Comparison of ENCODE assay signal across 15 cellular contexts in genomic region chr19:19452241-19453128, GRCh38. TPM values are rescaled to one million over a fixed set of nuclear protein-coding genes. Genes with fewer than 3 reads are reported as not detected.
A peak's percentile ranks its signal among the peaks of the same experiment; 100 is the strongest.
DNase-seq lines count a peak whose midpoint lies in the region; ATAC-seq, FAIRE-seq and TF ChIP-seq lines count a peak whose summit lies in the region.
"Had no signal": no experiment of that assay in that cellular context is flagged by ENCODE, and none has a peak within 500 bp of the region (broad histone marks: within the 10 kb centered on the region; RNA-seq: fewer than 3 reads in every experiment).

No MANE protein-coding gene starts in this region.

- no peak for FAIRE-seq in kidney (lab: Jason Lieb, UNC)

- no peak overlapping the region for H3K9ac ChIP-seq in kidney (ENCODE audit: low read length in 2 of 2)

- no peak for DNase-seq in activated T-cell treated with anti-CD3 and anti-CD28 coated beads, Interleukin-2, amount 50 U/mL, for 24 hours
- DNase-seq in activated T-cell treated with anti-CD3 and anti-CD28 coated beads for 4 hours = no peak
- DNase-seq in kidney = peak; percentile 48
- peak in 1 of 2 donors; percentile 55 for DNase-seq in stimulated activated effector memory CD8-positive, alpha-beta T cell treated with anti-CD3 and anti-CD28 coated beads, Interleukin-12 subunit alpha, Interleukin-12 subunit beta, amount 100 ng/mL, for 72 hours (ENCODE audit: low spot score in 2 of 2)
- DNase-seq in body of pancreas = no peak
- DNase-seq in adrenal gland = no peak
- no peak for DNase-seq in left lung
- DNase-seq: DMS53; effector memory CD4-positive, alpha-beta T cell; GOT3; NCI-H1417; thyroid gland had no signal

- H3K4me3 ChIP-seq in kidney (ENCODE audit: low read length in 2 of 2) = no peak overlapping the region
- H3K4me3 ChIP-seq in body of pancreas = no peak overlapping the region
- no peak overlapping the region for H3K4me3 ChIP-seq in adrenal gland
- no peak overlapping the region for H3K4me3 ChIP-seq in left lung
- H3K4me3 ChIP-seq: thyroid gland had no signal

- H3K9me3 ChIP-seq in kidney (ENCODE audit: control insufficient read depth in 1 of 2, low read length in 2 of 2) (no peaks in the 10 kb centered on the region), body of pancreas (no peaks in the 10 kb centered on the region), adrenal gland (replicated peaks in 1 of 3) (no peaks in the 10 kb centered on the region), left lung (no peaks in the 10 kb centered on the region)
- H3K9me3 ChIP-seq: heart left ventricle, thyroid gland had no signal

- intact Hi-C loops in kidney (cut with DNase I) = no loop called here
- intact Hi-C loops in body of pancreas (cut with DNase I) = no loop called here
- intact Hi-C loops in adrenal gland (cut with DNase I) = no loop called here
- intact Hi-C loops in left lung (cut with DNase I) = no loop called here

- TF ChIP-seq POLR2A in body of pancreas (IDR thresholded peaks at IDR 0.05) = no peak
- TF ChIP-seq POLR2A in adrenal gland (IDR thresholded peaks at IDR 0.05) = no peak

- H3K4me1 ChIP-seq in kidney (ENCODE audit: control insufficient read depth in 1 of 2, insufficient read depth in 1 of 2, low read depth in 1 of 2, low read length in 2 of 2) (peaks cover 11 to 24% of the 10 kb centered on the region in 2 donors), body of pancreas (peaks cover 15% of the 10 kb centered on the region), adrenal gland (replicated peaks in 1 of 2) (peaks cover 12 to 19% of the 10 kb centered on the region in 2 donors), left lung (peaks cover 3 to 64% of the 10 kb centered on the region in 2 donors)

- H3K4me3 Mint-ChIP-seq in activated T-cell treated with anti-CD3 and anti-CD28 coated beads, Interleukin-2, amount 50 U/mL, for 24 hours = peak overlapping the region; percentile 6
- peak overlapping the region; percentile 41 for H3K4me3 Mint-ChIP-seq in activated T-helper 17 cell treated with anti-CD3 and anti-CD28 coated beads, Interleukin-2, amount 50 U/mL, for 72 hours
- peak overlapping the region; percentile 57 for H3K4me3 Mint-ChIP-seq in stimulated activated effector memory CD8-positive, alpha-beta T cell treated with anti-CD3 and anti-CD28 coated beads, Interleukin-12 subunit alpha, Interleukin-12 subunit beta, amount 100 ng/mL, for 72 hours
- H3K4me3 Mint-ChIP-seq: memory B cell had no signal

- peaks cover 69% of the 10 kb centered on the region for H3K4me1 Mint-ChIP-seq in activated T-cell treated with anti-CD3 and anti-CD28 coated beads, Interleukin-2, amount 50 U/mL, for 24 hours (ENCODE audit: low read depth)
- peaks cover 27% of the 10 kb centered on the region for H3K4me1 Mint-ChIP-seq in activated T-helper 17 cell treated with anti-CD3 and anti-CD28 coated beads, Interleukin-2, amount 50 U/mL, for 72 hours
- H3K4me1 Mint-ChIP-seq in stimulated activated effector memory CD8-positive, alpha-beta T cell treated with anti-CD3 and anti-CD28 coated beads, Interleukin-12 subunit alpha, Interleukin-12 subunit beta, amount 100 ng/mL, for 72 hours = peaks cover 52% of the 10 kb centered on the region

- no peak for ATAC-seq in activated T-helper 17 cell treated with anti-CD3 and anti-CD28 coated beads, Interleukin-2, amount 50 U/mL, for 72 hours (replicated peaks)
- ATAC-seq in stimulated activated effector memory CD8-positive, alpha-beta T cell treated with anti-CD3 and anti-CD28 coated beads, Interleukin-12 subunit alpha, Interleukin-12 subunit beta, amount 100 ng/mL, for 72 hours = peak; percentile 23
- no peak for ATAC-seq in body of pancreas
- no peak for ATAC-seq in left lung

- peak overlapping the region; percentile 87 for H3K27ac Mint-ChIP-seq in activated T-cell treated with anti-CD3 and anti-CD28 coated beads, Interleukin-2, amount 50 U/mL, for 24 hours
- H3K27ac Mint-ChIP-seq in activated T-helper 17 cell treated with anti-CD3 and anti-CD28 coated beads, Interleukin-2, amount 50 U/mL, for 72 hours = peak overlapping the region; percentile 13
- peak overlapping the region; percentile 83 for H3K27ac Mint-ChIP-seq in stimulated activated effector memory CD8-positive, alpha-beta T cell treated with anti-CD3 and anti-CD28 coated beads, Interleukin-12 subunit alpha, Interleukin-12 subunit beta, amount 100 ng/mL, for 72 hours
- H3K27ac Mint-ChIP-seq: memory B cell had no signal

- 78 to 83% methylated on average over 8 to 11 of the region's 11 CpGs for WGBS in body of pancreas, 2 donors
- 75 to 96% (median 82%) methylated on average over 8 to 11 of the region's 11 CpGs for WGBS in adrenal gland, 4 donors

- TF ChIP-seq CTCF in kidney (IDR thresholded peaks at IDR 0.05; ENCODE audit: borderline replicate concordance, extremely low read depth, insufficient read depth) (no peak), body of pancreas (IDR thresholded peaks at IDR 0.05) (no peak), adrenal gland (IDR thresholded peaks at IDR 0.05) (no peak), left lung (IDR thresholded peaks at IDR 0.05) (no peak)

- H3K36me3 ChIP-seq in kidney (ENCODE audit: control insufficient read depth in 1 of 2, insufficient read depth in 2 of 2, low read length in 2 of 2) (no peaks in the 10 kb centered on the region), body of pancreas (replicated peaks in 1 of 2; ENCODE audit: insufficient read depth in 1 of 2, low read depth in 2 of 2) (no peaks in the 10 kb centered on the region), adrenal gland (replicated peaks in 1 of 2) (no peaks in the 10 kb centered on the region), left lung (no peaks in the 10 kb centered on the region)
- H3K36me3 ChIP-seq: thyroid gland had no signal

- H3K9me3 Mint-ChIP-seq in activated T-cell treated with anti-CD3 and anti-CD28 coated beads, Interleukin-2, amount 50 U/mL, for 24 hours = no peaks in the 10 kb centered on the region
- H3K9me3 Mint-ChIP-seq in activated T-helper 17 cell treated with anti-CD3 and anti-CD28 coated beads, Interleukin-2, amount 50 U/mL, for 72 hours = no peaks in the 10 kb centered on the region
- no peaks in the 10 kb centered on the region for H3K9me3 Mint-ChIP-seq in stimulated activated effector memory CD8-positive, alpha-beta T cell treated with anti-CD3 and anti-CD28 coated beads, Interleukin-12 subunit alpha, Interleukin-12 subunit beta, amount 100 ng/mL, for 72 hours
- H3K9me3 Mint-ChIP-seq: memory B cell had no signal

- peaks cover 33% of the 10 kb centered on the region for H3K36me3 Mint-ChIP-seq in activated T-cell treated with anti-CD3 and anti-CD28 coated beads, Interleukin-2, amount 50 U/mL, for 24 hours (ENCODE audit: low read depth)
- no peaks in the 10 kb centered on the region for H3K36me3 Mint-ChIP-seq in activated T-helper 17 cell treated with anti-CD3 and anti-CD28 coated beads, Interleukin-2, amount 50 U/mL, for 72 hours (ENCODE audit: low read depth)
- no peaks in the 10 kb centered on the region for H3K36me3 Mint-ChIP-seq in stimulated activated effector memory CD8-positive, alpha-beta T cell treated with anti-CD3 and anti-CD28 coated beads, Interleukin-12 subunit alpha, Interleukin-12 subunit beta, amount 100 ng/mL, for 72 hours

- peak overlapping the region in 1 of 2 donors; percentile 43 for H3K27ac ChIP-seq in kidney (ENCODE audit: low read depth in 2 of 2, low read length in 2 of 2)
- no peak overlapping the region for H3K27ac ChIP-seq in body of pancreas
- H3K27ac ChIP-seq in adrenal gland = peak overlapping the region in 2 of 5 donors; percentile 8 to 41
- H3K27ac ChIP-seq in left lung = peak overlapping the region in 1 of 2 donors; percentile 79
- H3K27ac ChIP-seq: thyroid gland had no signal

- H3K27me3 ChIP-seq in body of pancreas = no peaks in the 10 kb centered on the region
- H3K27me3 ChIP-seq in adrenal gland = no peaks in the 10 kb centered on the region
- no peaks in the 10 kb centered on the region for H3K27me3 ChIP-seq in left lung
- H3K27me3 ChIP-seq: heart left ventricle, thyroid gland had no signal

- no peaks in the 10 kb centered on the region for H3K27me3 Mint-ChIP-seq in activated T-cell treated with anti-CD3 and anti-CD28 coated beads, Interleukin-2, amount 50 U/mL, for 24 hours
- no peaks in the 10 kb centered on the region for H3K27me3 Mint-ChIP-seq in activated T-helper 17 cell treated with anti-CD3 and anti-CD28 coated beads, Interleukin-2, amount 50 U/mL, for 72 hours
- H3K27me3 Mint-ChIP-seq: memory B cell had no signal

RNA-seq across cellular contexts. Expression of gene GATAD2A, which starts 47.0 kb away (rescaled TPM):
- total RNA-seq in activated T-helper 17 cell treated with anti-CD3 and anti-CD28 coated beads, Interleukin-2, amount 50 U/mL, for 72 hours = 100 to 1,000 TPM in 1 of 2 donors, 10 to 100 TPM in 1; 88.0 to 160 TPM
- total RNA-seq in kidney (91.0 TPM), body of pancreas (10 to 100 TPM; 30.0 to 35.8 TPM), adrenal gland (100 to 1,000 TPM in 1 of 8 donors, 10 to 100 TPM in 7; 38.7 to 125 (median 65.5) TPM), left lung (10 to 100 TPM; 66.3 to 97.3 TPM)
- polyA plus RNA-seq in kidney (ENCODE audit: insufficient read depth, low read depth, low replicate concordance) (18.0 TPM), adrenal gland (10 to 100 TPM; 17.0 to 35.1 (median 20.9) TPM)

Comparison
In these comparisons a context has a peak if more than half of its experiments do, and no peak if none do; other contexts are left out.
1. H3K27ac Mint-ChIP-seq: peak in every context shown above with its lines; median percentile 87 in activated T-cell treated with anti-CD3 and anti-CD28 coated beads, Interleukin-2, amount 50 U/mL, for 24 hours; 83 in stimulated activated effector memory CD8-positive, alpha-beta T cell treated with anti-CD3 and anti-CD28 coated beads, Interleukin-12 subunit alpha, Interleukin-12 subunit beta, amount 100 ng/mL, for 72 hours; 13 in activated T-helper 17 cell treated with anti-CD3 and anti-CD28 coated beads, Interleukin-2, amount 50 U/mL, for 72 hours.
2. H3K4me3 Mint-ChIP-seq: peak in every context shown above with its lines; median percentile 57 in stimulated activated effector memory CD8-positive, alpha-beta T cell treated with anti-CD3 and anti-CD28 coated beads, Interleukin-12 subunit alpha, Interleukin-12 subunit beta, amount 100 ng/mL, for 72 hours; 41 in activated T-helper 17 cell treated with anti-CD3 and anti-CD28 coated beads, Interleukin-2, amount 50 U/mL, for 72 hours; 6 in activated T-cell treated with anti-CD3 and anti-CD28 coated beads, Interleukin-2, amount 50 U/mL, for 24 hours.